15 cellular contexts compared by ENCODE assay signal in the genomic region with DNA sequence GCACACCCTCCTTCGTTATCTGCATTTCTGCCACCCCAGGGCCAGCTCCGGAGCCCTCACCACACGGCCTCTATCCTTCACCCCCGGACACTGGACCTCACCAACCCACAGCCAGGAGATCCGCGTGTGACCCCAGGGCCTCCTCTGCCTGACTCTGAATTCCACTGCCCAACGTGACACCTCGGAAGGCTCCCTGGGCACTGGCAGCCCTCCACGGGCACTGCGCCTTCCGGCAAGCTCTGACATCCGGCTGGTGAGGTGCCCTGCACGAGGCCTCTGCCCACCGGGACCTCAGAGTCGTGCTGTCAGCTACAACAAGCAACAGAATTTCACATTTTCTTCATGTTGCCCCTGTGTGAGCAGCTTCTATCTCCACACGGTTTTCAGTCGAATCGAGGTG.
DNase-seq lines count a peak whose midpoint lies in the region; ATAC-seq and TF ChIP-seq lines count a peak whose summit lies in the region.
"Had no signal": no experiment of that assay in that cellular context is flagged by ENCODE, and none has a peak within 500 bp of the region (broad histone marks: within the 10 kb centered on the region; RNA-seq: fewer than 3 reads in every experiment).

No MANE protein-coding gene starts in this region.

- in situ Hi-C loops in Panc1 (cut with HindIII; ENCODE audit: low pct_unique_long_range_greater_than_20kb, low sequenced_read_pairs), result no loop called here

- BruUV-seq in Panc1 (replicated peaks; lab: Mats Ljungman, UMichigan), result TSS peak; percentile 20

- no peaks in the 10 kb centered on the region for H3K27me3 Mint-ChIP-seq in activated CD8-positive, alpha-beta T cell treated with anti-CD3 and anti-CD28 coated beads, Interleukin-2, amount 10 ng/mL, durations not matched to agents 7 days and 5 days (ENCODE audit: low read depth)
- no peaks in the 10 kb centered on the region for H3K27me3 Mint-ChIP-seq in activated CD8-positive, alpha-beta T cell treated with anti-CD3 and anti-CD28 coated beads for 36 hours
- H3K27me3 Mint-ChIP-seq in glutamatergic neuron (ENCODE audit: unreplicated experiment), result peaks cover 13% of the 10 kb centered on the region
- no peaks in the 10 kb centered on the region for H3K27me3 Mint-ChIP-seq in stimulated activated memory B cell treated with anti-CD40 and anti-IgM and Interleukin-4, amounts not matched to agents 10 μg/mL and 1 μg/mL and 100 μg/mL, for 72 hours

- POLR2A ChIA-PET in activated CD8-positive, alpha-beta T cell treated with anti-CD3 and anti-CD28 coated beads, Interleukin-2, amount 10 ng/mL, durations not matched to agents 7 days and 5 days (lab: Charles Lee), result interaction anchor here (0.6 kb wide), 1 partner anchor 13 kb away, joined by 3 read pairs; no protein-coding TSS in a partner anchor
- POLR2A ChIA-PET in activated CD8-positive, alpha-beta T cell treated with anti-CD3 and anti-CD28 coated beads for 36 hours (lab: Charles Lee), result no interaction called here
- POLR2A ChIA-PET in Panc1 (lab: Charles Lee), result interaction anchor here (0.7 kb wide), 1 partner anchor 34 kb away, joined by 15 read pairs; no protein-coding TSS in a partner anchor

- peaks cover 19% of the 10 kb centered on the region for H3K4me1 ChIP-seq in Panc1 (ENCODE audit: control insufficient read depth, insufficient read depth, low read length)

- peaks cover 4% of the 10 kb centered on the region for H3K4me1 Mint-ChIP-seq in activated CD8-positive, alpha-beta T cell treated with anti-CD3 and anti-CD28 coated beads, Interleukin-2, amount 10 ng/mL, durations not matched to agents 7 days and 5 days (ENCODE audit: low read depth)
- no peaks in the 10 kb centered on the region for H3K4me1 Mint-ChIP-seq in activated CD8-positive, alpha-beta T cell treated with anti-CD3 and anti-CD28 coated beads for 36 hours (ENCODE audit: low read depth)
- peaks cover 9% of the 10 kb centered on the region for H3K4me1 Mint-ChIP-seq in glutamatergic neuron (ENCODE audit: low read depth, unreplicated experiment)
- H3K4me1 Mint-ChIP-seq in stimulated activated memory B cell treated with anti-CD40 and anti-IgM and Interleukin-4, amounts not matched to agents 10 μg/mL and 1 μg/mL and 100 μg/mL, for 72 hours, result peaks cover 32% of the 10 kb centered on the region

- no peak overlapping the region for H3K4me3 ChIP-seq in Panc1 (ENCODE audit: low read depth in 2 of 2, low read length in 2 of 2)

- intact Hi-C loops in activated CD8-positive, alpha-beta T cell treated with anti-CD3 and anti-CD28 coated beads for 36 hours (cut with micrococcal nuclease), result no loop called here
- intact Hi-C loops in Panc1 (cut with micrococcal nuclease; ENCODE audit: unreplicated experiment), result no loop called here

- no peak overlapping the region for H3K27ac ChIP-seq in Panc1 (ENCODE audit: low read length)

- peak overlapping the region; percentile 48 for H3K27ac Mint-ChIP-seq in activated CD8-positive, alpha-beta T cell treated with anti-CD3 and anti-CD28 coated beads, Interleukin-2, amount 10 ng/mL, durations not matched to agents 7 days and 5 days
- no peak overlapping the region for H3K27ac Mint-ChIP-seq in activated CD8-positive, alpha-beta T cell treated with anti-CD3 and anti-CD28 coated beads for 36 hours
- peak overlapping the region; percentile 36 for H3K27ac Mint-ChIP-seq in glutamatergic neuron (ENCODE audit: unreplicated experiment)
- H3K27ac Mint-ChIP-seq in stimulated activated memory B cell treated with anti-CD40 and anti-IgM and Interleukin-4, amounts not matched to agents 10 μg/mL and 1 μg/mL and 100 μg/mL, for 72 hours, result peak overlapping the region; percentile 19

- H3K9me3 Mint-ChIP-seq in activated CD8-positive, alpha-beta T cell treated with anti-CD3 and anti-CD28 coated beads, Interleukin-2, amount 10 ng/mL, durations not matched to agents 7 days and 5 days (ENCODE audit: insufficient read depth), result no peaks in the 10 kb centered on the region
- H3K9me3 Mint-ChIP-seq in activated CD8-positive, alpha-beta T cell treated with anti-CD3 and anti-CD28 coated beads for 36 hours, result no peaks in the 10 kb centered on the region
- H3K9me3 Mint-ChIP-seq in glutamatergic neuron (ENCODE audit: unreplicated experiment), result peaks cover 4% of the 10 kb centered on the region
- H3K9me3 Mint-ChIP-seq in stimulated activated memory B cell treated with anti-CD40 and anti-IgM and Interleukin-4, amounts not matched to agents 10 μg/mL and 1 μg/mL and 100 μg/mL, for 72 hours, result no peaks in the 10 kb centered on the region

- ATAC-seq in activated CD8-positive, alpha-beta T cell treated with anti-CD3 and anti-CD28 coated beads, Interleukin-2, amount 10 ng/mL, durations not matched to agents 7 days and 5 days, result no peak
- ATAC-seq in activated CD8-positive, alpha-beta T cell treated with anti-CD3 and anti-CD28 coated beads for 36 hours, result no peak
- no peak for ATAC-seq in Panc1
- no peak for ATAC-seq in stimulated activated memory B cell treated with anti-CD40 and anti-IgM and Interleukin-4, amounts not matched to agents 10 μg/mL and 1 μg/mL and 100 μg/mL, for 72 hours
- no peak for ATAC-seq in GM18868 (IDR thresholded peaks at IDR 0.05; ENCODE audit: unreplicated experiment)

- peaks cover 1% of the 10 kb centered on the region for H3K36me3 Mint-ChIP-seq in activated CD8-positive, alpha-beta T cell treated with anti-CD3 and anti-CD28 coated beads, Interleukin-2, amount 10 ng/mL, durations not matched to agents 7 days and 5 days (ENCODE audit: low read depth)
- peaks cover 5% of the 10 kb centered on the region for H3K36me3 Mint-ChIP-seq in activated CD8-positive, alpha-beta T cell treated with anti-CD3 and anti-CD28 coated beads for 36 hours (ENCODE audit: low read depth)
- H3K36me3 Mint-ChIP-seq in glutamatergic neuron (ENCODE audit: unreplicated experiment), result no peaks in the 10 kb centered on the region
- peaks cover 31% of the 10 kb centered on the region for H3K36me3 Mint-ChIP-seq in stimulated activated memory B cell treated with anti-CD40 and anti-IgM and Interleukin-4, amounts not matched to agents 10 μg/mL and 1 μg/mL and 100 μg/mL, for 72 hours

- TF ChIP-seq CTCF in activated CD8-positive, alpha-beta T cell treated with anti-CD3 and anti-CD28 coated beads for 36 hours (IDR thresholded peaks at IDR 0.05), result no peak
- TF ChIP-seq CTCF in Panc1 (IDR thresholded peaks at IDR 0.05) (no peak), glutamatergic neuron (IDR thresholded peaks at IDR 0.05; ENCODE audit: partially characterized antibody, unreplicated experiment) (no peak)

- CTCF ChIA-PET in activated CD8-positive, alpha-beta T cell treated with anti-CD3 and anti-CD28 coated beads, Interleukin-2, amount 10 ng/mL, durations not matched to agents 7 days and 5 days (lab: Charles Lee), result no interaction called here
- CTCF ChIA-PET in activated CD8-positive, alpha-beta T cell treated with anti-CD3 and anti-CD28 coated beads for 36 hours (lab: Charles Lee), result no interaction called here
- CTCF ChIA-PET in Panc1 (lab: Charles Lee), result no interaction called here

- no peaks in the 10 kb centered on the region for H3K27me3 ChIP-seq in Panc1 (ENCODE audit: control insufficient read depth, insufficient read depth, low read length)

- H3K9me3 ChIP-seq in Panc1 (ENCODE audit: control insufficient read depth, insufficient read depth, low read depth, low read length), result no peaks in the 10 kb centered on the region
- H3K9me3 ChIP-seq: SK-N-SH had no signal

- DNase-seq in activated CD8-positive, alpha-beta T cell treated with anti-CD3 and anti-CD28 coated beads, Interleukin-2, amount 10 ng/mL, durations not matched to agents 7 days and 5 days, result no peak
- no peak for DNase-seq in activated CD8-positive, alpha-beta T cell treated with anti-CD3 and anti-CD28 coated beads for 36 hours
- DNase-seq in Panc1 (ENCODE audit: low read depth, low spot score) (no peak), glutamatergic neuron (no peak), NCI-H510A (lab: John Stamatoyannopoulos, UW) (no peak)
- no peak for DNase-seq in activated CD8-positive, alpha-beta memory T cell treated with anti-CD3 and anti-CD28 coated beads, Interleukin-2, amount 50 U/mL, for 48 hours
- DNase-seq: 8988T; Calu3; DMS79 treated with DMSO at 0.1 percent for 48 hours; NCI-H146; NCI-H2107; NK-92 treated with Interleukin-12 subunit alpha and Interleukin-12 subunit beta, amount 100 ng/mL, for 24 hours; SK-N-SH had no signal

- H3K36me3 ChIP-seq in Panc1 (ENCODE audit: control insufficient read depth, insufficient read depth, low read length), result no peaks in the 10 kb centered on the region

- H3K4me3 Mint-ChIP-seq in activated CD8-positive, alpha-beta T cell treated with anti-CD3 and anti-CD28 coated beads, Interleukin-2, amount 10 ng/mL, durations not matched to agents 7 days and 5 days, result no peak overlapping the region
- H3K4me3 Mint-ChIP-seq in activated CD8-positive, alpha-beta T cell treated with anti-CD3 and anti-CD28 coated beads for 36 hours, result no peak overlapping the region
- no peak overlapping the region for H3K4me3 Mint-ChIP-seq in glutamatergic neuron (ENCODE audit: unreplicated experiment)
- no peak overlapping the region for H3K4me3 Mint-ChIP-seq in stimulated activated memory B cell treated with anti-CD40 and anti-IgM and Interleukin-4, amounts not matched to agents 10 μg/mL and 1 μg/mL and 100 μg/mL, for 72 hours
